Comparison of ENCODE assay signal across 24 cellular contexts in genomic region chr11:126487711-126488110, GRCh38.
"Had no signal": no experiment of that assay in that cellular context is flagged by ENCODE, and none has a peak within 500 bp of the region (broad histone marks: within the 10 kb centered on the region; RNA-seq: fewer than 3 reads in every experiment).

No MANE protein-coding gene starts in this region.

- H3K27ac ChIP-seq: brain microvascular endothelial cell, cardiac muscle cell, RWPE1 had no signal

- ATAC-seq: activated CD4-positive, CD25-positive, alpha-beta regulatory T cell treated with anti-CD3 and anti-CD28 coated beads, Interleukin-2, amount 50 U/mL, for 24 hours; activated CD8-positive, alpha-beta T cell treated with anti-CD3 and anti-CD28 coated beads for 36 hours; activated naive CD4-positive, alpha-beta T cell treated with anti-CD3 and anti-CD28 coated beads, Interleukin-2, amount 50 U/mL, for 72 hours; activated naive CD8-positive, alpha-beta T cell treated with anti-CD3 and anti-CD28 coated beads, Interleukin-2, amount 50 U/mL, for 24 hours; Panc1; T-cell had no signal

- H3K36me3 Mint-ChIP-seq: activated naive CD4-positive, alpha-beta T cell treated with anti-CD3 and anti-CD28 coated beads, Interleukin-2, amount 50 U/mL, for 72 hours; T-cell had no signal

- H3K4me3 Mint-ChIP-seq: activated CD8-positive, alpha-beta T cell treated with anti-CD3 and anti-CD28 coated beads for 36 hours; activated naive CD8-positive, alpha-beta T cell treated with anti-CD3 and anti-CD28 coated beads, Interleukin-2, amount 50 U/mL, for 24 hours; T-cell had no signal

- H3K27me3 Mint-ChIP-seq: activated naive CD8-positive, alpha-beta T cell treated with anti-CD3 and anti-CD28 coated beads, Interleukin-2, amount 50 U/mL, for 24 hours had no signal

- H3K4me1 Mint-ChIP-seq: activated naive CD8-positive, alpha-beta T cell treated with anti-CD3 and anti-CD28 coated beads, Interleukin-2, amount 50 U/mL, for 24 hours; T-cell had no signal

- H3K27ac Mint-ChIP-seq: activated CD8-positive, alpha-beta T cell treated with anti-CD3 and anti-CD28 coated beads for 36 hours; activated naive CD4-positive, alpha-beta T cell treated with anti-CD3 and anti-CD28 coated beads, Interleukin-2, amount 50 U/mL, for 72 hours; activated naive CD8-positive, alpha-beta T cell treated with anti-CD3 and anti-CD28 coated beads, Interleukin-2, amount 50 U/mL, for 24 hours; T-cell had no signal

- H3K27me3 ChIP-seq: brain microvascular endothelial cell had no signal

- H3K9me3 Mint-ChIP-seq: activated CD8-positive, alpha-beta T cell treated with anti-CD3 and anti-CD28 coated beads for 36 hours; activated naive CD4-positive, alpha-beta T cell treated with anti-CD3 and anti-CD28 coated beads, Interleukin-2, amount 50 U/mL, for 72 hours; activated naive CD8-positive, alpha-beta T cell treated with anti-CD3 and anti-CD28 coated beads, Interleukin-2, amount 50 U/mL, for 24 hours; T-cell had no signal

- DNase-seq: activated CD4-positive, alpha-beta T cell treated with anti-CD3 and anti-CD28 coated beads for 4 hours; activated CD8-positive, alpha-beta memory T cell treated with anti-CD3 and anti-CD28 coated beads, Interleukin-2, amount 50 U/mL, for 4 hours; activated CD8-positive, alpha-beta T cell treated with anti-CD3 and anti-CD28 coated beads for 36 hours; activated naive CD4-positive, alpha-beta T cell treated with Interleukin-2 at 50 U/mL for 16 hours; activated naive CD8-positive, alpha-beta T cell treated with anti-CD3 and anti-CD28 coated beads, Interleukin-2, amount 50 U/mL, for 24 hours; activated T-cell treated with anti-CD3 and anti-CD28 coated beads, Interleukin-2, amount 50 U/mL, for 1 hour; amniotic stem cell; brain microvascular endothelial cell; KG1; NCI-H1092 treated with DMSO at 0.1 percent for 48 hours; NCI-H1417 treated with DMSO at 0.1 percent for 48 hours; NCI-H1694 treated with DMSO at 0.1 percent for 48 hours; NCI-H2029 treated with DMSO at 0.1 percent for 48 hours; NCI-H510A treated with DMSO at 0.1 percent for 48 hours; NCI-H69; NK-92 treated with Interleukin-12 subunit alpha and Interleukin-12 subunit beta, amount 100 ng/mL, for 24 hours; OCI-M1; SHP77 treated with DMSO at 0.1 percent for 48 hours; T-cell had no signal

- H3K36me3 ChIP-seq: brain microvascular endothelial cell, cardiac muscle cell had no signal

- H3K4me3 ChIP-seq: cardiac muscle cell had no signal
